Comparison of ENCODE assay signal across 32 cellular contexts in the genomic region with DNA sequence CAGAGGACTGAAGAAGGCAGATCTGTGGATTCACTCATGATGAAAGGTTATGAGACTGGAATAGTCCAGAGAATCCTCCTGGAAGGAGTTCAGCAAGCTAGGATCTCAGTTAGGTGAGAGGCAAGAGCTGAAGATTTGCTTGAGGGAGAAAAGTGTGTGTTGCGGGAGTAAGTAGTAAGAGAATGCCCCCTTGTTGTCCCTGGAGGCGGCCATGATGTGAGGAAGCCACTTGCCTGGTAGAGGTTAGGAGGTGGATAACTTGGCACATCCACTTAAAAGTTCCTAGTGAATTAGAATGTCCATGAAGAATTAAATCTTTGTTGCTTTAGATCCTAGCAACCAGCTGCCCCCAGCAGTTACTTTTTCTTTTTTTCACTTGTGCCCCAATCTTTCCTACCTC.
"Had no signal": no experiment of that assay in that cellular context is flagged by ENCODE, and none has a peak within 500 bp of the region (broad histone marks: within the 10 kb centered on the region; RNA-seq: fewer than 3 reads in every experiment).

No MANE protein-coding gene starts in this region.

- DNase-seq: activated CD4-positive, alpha-beta memory T cell treated with anti-CD3 and anti-CD28 coated beads, Interleukin-2, amount 10 ng/mL, durations not matched to agents 7 days and 5 days; activated CD4-positive, alpha-beta T cell treated with anti-CD3 and anti-CD28 coated beads for 1 hour; activated CD4-positive, alpha-beta T cell treated with anti-CD3 and anti-CD28 coated beads for 36 hours; activated CD4-positive, alpha-beta T cell treated with anti-CD3 and anti-CD28 coated beads for 48 hours; activated CD4-positive, alpha-beta T cell treated with anti-CD3 and anti-CD28 coated beads, Interleukin-2, amount 10 ng/mL, durations not matched to agents 7 days and 5 days; activated CD4-positive, alpha-beta T cell treated with anti-CD3 and anti-CD28 coated beads, Interleukin-2, amount 50 U/mL, for 48 hours; activated CD4-positive, CD25-positive, alpha-beta regulatory T cell; activated CD8-positive, alpha-beta memory T cell treated with anti-CD3 and anti-CD28 coated beads for 24 hours; activated CD8-positive, alpha-beta memory T cell treated with anti-CD3 and anti-CD28 coated beads, Interleukin-2, amount 10 ng/mL, durations not matched to agents 7 days and 5 days; activated CD8-positive, alpha-beta memory T cell treated with anti-CD3 and anti-CD28 coated beads, Interleukin-2, amount 50 U/mL, for 48 hours; activated CD8-positive, alpha-beta T cell treated with anti-CD3 and anti-CD28 coated beads, Interleukin-2, amount 10 ng/mL, durations not matched to agents 7 days and 5 days; activated effector memory CD4-positive, alpha-beta T cell treated with Interleukin-2 at 50 U/mL for 16 hours; activated gamma-delta T cell; activated naive CD4-positive, alpha-beta T cell treated with anti-CD3 and anti-CD28 coated beads, Interleukin-2, amount 50 U/mL, for 16 hours; activated naive CD4-positive, alpha-beta T cell treated with Interleukin-2 at 50 U/mL for 16 hours; activated naive CD8-positive, alpha-beta T cell treated with anti-CD3 and anti-CD28 coated beads for 36 hours; activated T-cell treated with anti-CD3 and anti-CD28 coated beads, Interleukin-2, amount 50 U/mL, for 24 hours; activated T-cell treated with anti-CD3 and anti-CD28 coated beads, Interleukin-2, amount 50 U/mL, for 48 hours; adrenal gland; amniotic stem cell; aorta; body of pancreas; brain microvascular endothelial cell; central memory CD4-positive, alpha-beta T cell; T-helper 1 cell; T-helper 2 cell; T-helper 9 cell; WERI-Rb-1 had no signal

- H3K36me3 ChIP-seq: adrenal gland, brain microvascular endothelial cell, breast epithelium, WERI-Rb-1 had no signal

- H3K27me3 ChIP-seq: adrenal gland, body of pancreas, brain microvascular endothelial cell, breast epithelium had no signal

- ATAC-seq: activated CD4-positive, alpha-beta T cell treated with anti-CD3 and anti-CD28 coated beads for 36 hours; activated CD4-positive, CD25-positive, alpha-beta regulatory T cell treated with anti-CD3 and anti-CD28 coated beads, Interleukin-2, amount 50 U/mL, for 24 hours; activated CD8-positive, alpha-beta memory T cell treated with anti-CD3 and anti-CD28 coated beads, Interleukin-2, amount 10 ng/mL, durations not matched to agents 7 days and 5 days; activated CD8-positive, alpha-beta T cell treated with anti-CD3 and anti-CD28 coated beads, Interleukin-2, amount 10 ng/mL, durations not matched to agents 7 days and 5 days; activated naive CD4-positive, alpha-beta T cell treated with anti-CD3 and anti-CD28 coated beads, Interleukin-2, amount 50 U/mL, for 72 hours; body of pancreas; WTC11 had no signal

- H3K9me3 ChIP-seq: adrenal gland, breast epithelium had no signal

- H3K4me3 ChIP-seq: adrenal gland, body of pancreas, breast epithelium had no signal

- H3K4me1 ChIP-seq: adrenal gland, body of pancreas, breast epithelium had no signal

- H3K27ac ChIP-seq: adrenal gland, body of pancreas, brain microvascular endothelial cell, breast epithelium, WERI-Rb-1 had no signal
